ENCODE assay signal across 8 cellular contexts in genomic region chr12:66130267-66131066, GRCh38. TPM values are rescaled to one million over a fixed set of nuclear protein-coding genes. Genes with fewer than 3 reads are reported as not detected.
DNase-seq lines count a peak whose midpoint lies in the region; FAIRE-seq lines count a peak whose summit lies in the region.

TSS of gene LLPH (minus strand) at chr12:66130750. CDS start at chr12:66129106, 1,644 bp downstream.

- H2BK120ac ChIP-seq in neuronal stem cell (ENCODE audit: low read depth, low read length): no peak within 1 kb of the TSS

- H3K18ac ChIP-seq in neuronal stem cell (ENCODE audit: low read length): peak within 1 kb of the TSS; percentile 27

- H2AK5ac ChIP-seq in neuronal stem cell (ENCODE audit: low read depth, low read length): peak within 1 kb of the TSS; percentile 11

- no peak within 1 kb of the TSS for H2BK5ac ChIP-seq in neuronal stem cell (ENCODE audit: low read length)

- no peak within 1 kb of the TSS for H4K91ac ChIP-seq in neuronal stem cell (ENCODE audit: low read depth, low read length, poor library complexity)

- no peaks in the 10 kb centered on the region for H3K27me3 ChIP-seq in H7 (ENCODE audit: control insufficient read depth, insufficient read depth, low read length)
- no peaks in the 10 kb centered on the region for H3K27me3 ChIP-seq in SJCRH30
- no peaks in the 10 kb centered on the region for H3K27me3 ChIP-seq in neuronal stem cell (ENCODE audit: control insufficient read depth in 3 of 3, insufficient read depth in 3 of 3, low read depth in 1 of 3, low read length in 3 of 3)
- H3K27me3 ChIP-seq in subcutaneous abdominal adipose tissue (ENCODE audit: control insufficient read depth in 5 of 5, insufficient read depth in 4 of 5, low read length in 5 of 5): no peaks in the 10 kb centered on the region

- H3K4ac ChIP-seq in neuronal stem cell (ENCODE audit: low read length): no peak within 1 kb of the TSS

- peak within 1 kb of the TSS; percentile 94 for H2AFZ ChIP-seq in neuronal stem cell (ENCODE audit: low read length)

- peak within 1 kb of the TSS; percentile 88 for H3K4me3 ChIP-seq in H7 (ENCODE audit: insufficient read depth, low read depth, low read length)
- peak within 1 kb of the TSS; percentile 92 for H3K4me3 ChIP-seq in SJCRH30
- peak within 1 kb of the TSS; percentile 87 to 92 for H3K4me3 ChIP-seq in neuronal stem cell (ENCODE audit: low read length in 2 of 2)
- peak within 1 kb of the TSS; percentile 85 to 100 (median 99) for H3K4me3 ChIP-seq in subcutaneous abdominal adipose tissue (ENCODE audit: low read depth in 1 of 5, low read length in 5 of 5)

- peak within 1 kb of the TSS; percentile 80 for H3K23ac ChIP-seq in neuronal stem cell (ENCODE audit: low read depth, low read length, poor library complexity)

- no peak within 1 kb of the TSS for H3K14ac ChIP-seq in neuronal stem cell (ENCODE audit: low read length)

- H2BK12ac ChIP-seq in neuronal stem cell (ENCODE audit: low read length): no peak within 1 kb of the TSS

- peak within 1 kb of the TSS; percentile 63 for H3K4me2 ChIP-seq in neuronal stem cell (ENCODE audit: insufficient read depth, low read length, poor library complexity, severe bottlenecking)

- H3K9ac ChIP-seq in ES-I3 (ENCODE audit: low read depth, low read length) (peak within 1 kb of the TSS; percentile 91), neuronal stem cell (ENCODE audit: low read depth, low read length, poor library complexity) (no peak within 1 kb of the TSS), subcutaneous abdominal adipose tissue (ENCODE audit: low read length in 5 of 5) (peak within 1 kb of the TSS; percentile 73 to 96 (median 92))

- no peak for FAIRE-seq in frontal cortex (lab: Jason Lieb, UNC)

- no peak within 1 kb of the TSS for H2BK15ac ChIP-seq in neuronal stem cell (ENCODE audit: low read length)

- H3K4me1 ChIP-seq in ES-I3 (ENCODE audit: insufficient read depth, low read length) (peaks cover 13% of the 10 kb centered on the region), SJCRH30 (peaks cover 19% of the 10 kb centered on the region), neuronal stem cell (ENCODE audit: control insufficient read depth in 2 of 2, insufficient read depth in 1 of 2, low read depth in 1 of 2, low read length in 2 of 2) (peaks cover 3 to 6% of the 10 kb centered on the region in 2 donors), subcutaneous abdominal adipose tissue (ENCODE audit: control insufficient read depth in 5 of 5, insufficient read depth in 5 of 5, low read length in 5 of 5) (peaks cover 4 to 19% (median 17%) of the 10 kb centered on the region in 5 donors)

- DNase-seq in H7 (peak; percentile 83), M059J (ENCODE audit: low read depth) (peak; percentile 94), SJCRH30 (peak; percentile 88 to 89), frontal cortex (ENCODE audit: low spot score in 2 of 2) (peak; percentile 66 to 81), neuronal stem cell (ENCODE audit: low spot score) (peak; percentile 56)
- DNase-seq in activated gamma-delta T cell treated with anti-CD3 and anti-CD28 coated beads, Interleukin-2, amount 50 U/mL, for 16 hours (ENCODE audit: low read depth): peak; percentile 79

- no peaks in the 10 kb centered on the region for H3K79me1 ChIP-seq in neuronal stem cell (ENCODE audit: low read depth, low read length)

- H3K9me3 ChIP-seq in ES-I3 (ENCODE audit: control insufficient read depth, insufficient read depth, low read length): no peaks in the 10 kb centered on the region
- no peaks in the 10 kb centered on the region for H3K9me3 ChIP-seq in SJCRH30 (replicated peaks)
- H3K9me3 ChIP-seq in neuronal stem cell (replicated peaks in 1 of 2; ENCODE audit: control insufficient read depth in 2 of 2, insufficient read depth in 1 of 2, low read depth in 1 of 2, low read length in 2 of 2): peaks cover 0 to 5% of the 10 kb centered on the region in 2 donors
- H3K9me3 ChIP-seq in subcutaneous abdominal adipose tissue (ENCODE audit: control insufficient read depth in 5 of 5, low read length in 5 of 5): no peaks in the 10 kb centered on the region

- H3K27ac ChIP-seq in SJCRH30: peak within 1 kb of the TSS; percentile 78
- no peak within 1 kb of the TSS for H3K27ac ChIP-seq in neuronal stem cell (replicated peaks; ENCODE audit: low read length)
- no peak within 1 kb of the TSS for H3K27ac ChIP-seq in subcutaneous abdominal adipose tissue (ENCODE audit: low read depth, low read length)

- no CpG with 5 or more reads among the region's 49 CpGs for WGBS in neuronal stem cell (ENCODE audit: extremely low coverage in 2 of 2, insufficient read length in 2 of 2, insufficient replicate concordance in 1 of 2), 2 donors

- H3K36me3 ChIP-seq in ES-I3 (ENCODE audit: insufficient read depth, low read length) (peaks cover 20% of the 10 kb centered on the region; the same call in 1 of the 2 replicates), H7 (replicated peaks; ENCODE audit: control insufficient read depth, insufficient read depth, low read length) (0 out of 2 replicates have a peak, but pooled peaks cover 3% of the 10 kb centered on the region), SJCRH30 (peaks cover 27% of the 10 kb centered on the region), neuronal stem cell (replicated peaks in 1 of 2; ENCODE audit: control insufficient read depth in 2 of 2, insufficient read depth in 2 of 2, low read length in 2 of 2) (peaks cover 0 to 46% of the 10 kb centered on the region in 2 donors), subcutaneous abdominal adipose tissue (ENCODE audit: control insufficient read depth in 5 of 5, insufficient read depth in 5 of 5, low read length in 5 of 5) (peaks cover 13 to 24% (median 19%) of the 10 kb centered on the region in 5 donors)

- H4K8ac ChIP-seq in neuronal stem cell (ENCODE audit: low read depth, low read length): no peak within 1 kb of the TSS

RNA-seq across cellular contexts. Expression of gene LLPH, which starts in this region (rescaled TPM):
- total RNA-seq in H7 (2014; rRNA removed; shearing (Covaris generic)): 4.4 and 8.5 TPM in 2 replicates
- total RNA-seq in M059J (2014; rRNA removed; shearing (Covaris generic)): 16.5 and 27.8 TPM in 2 replicates
- 45.9 and 51.9 TPM in 2 replicates for total RNA-seq in SJCRH30 (2014; rRNA removed; shearing (Covaris generic))
- 10.2 TPM for total RNA-seq in frontal cortex
- 19.7 TPM for polyA plus RNA-seq in neuronal stem cell (2013, experiment 1 of 2)
- 21.1 TPM for polyA plus RNA-seq in neuronal stem cell (2013, experiment 2 of 2)
